In genomic region chr3:47161983-47162694, GRCh38 we compare ENCODE assay signal across 8 cellular contexts. TPM values are rescaled to one million over a fixed set of nuclear protein-coding genes. Genes with fewer than 3 reads are reported as not detected.
DNase-seq lines count a peak whose midpoint lies in the region; ATAC-seq and TF ChIP-seq lines count a peak whose summit lies in the region.

No MANE protein-coding gene starts in this region.

- H3K79me2 ChIP-seq in neural progenitor cell (ENCODE audit: low read depth), result peaks cover 94% of the 10 kb centered on the region

- POLR2A ChIA-PET in CD8-positive, alpha-beta T cell (lab: Charles Lee), result interaction anchor here (0.7 to 3.3 kb wide), 2 partner anchors 10 to 309 kb away, joined by 3 to 18 read pairs; no protein-coding TSS in a partner anchor

- no peaks in the 10 kb centered on the region for H3K9me3 Mint-ChIP-seq in CD8-positive, alpha-beta T cell
- peaks cover 2% of the 10 kb centered on the region for H3K9me3 Mint-ChIP-seq in neural progenitor cell

- no peak overlapping the region for H2AFZ ChIP-seq in neural progenitor cell (replicated peaks)

- DNase-seq in CD8-positive, alpha-beta T cell, result no peak
- DNase-seq in MV-4-11 (lab: John Stamatoyannopoulos, UW) (peak; percentile 61), neural progenitor cell (ENCODE audit: low spot score) (no peak), dedifferentiated amniotic fluid mesenchymal stem cell (ENCODE audit: extremely low spot score) (no peak), NCI-H1694 (lab: John Stamatoyannopoulos, UW) (no peak)
- DNase-seq in stimulated activated CD4-positive, alpha-beta T cell treated with anti-CD3 and anti-CD28 coated beads, Interleukin-4, amount 100 ng/mL, for 1 hour, result no peak

- H3K4me2 ChIP-seq in neural progenitor cell, result peak overlapping the region; percentile 93

- CTCF ChIA-PET in CD8-positive, alpha-beta T cell (lab: Charles Lee), result interaction anchor here (0.6 kb wide), 1 partner anchor 804 kb away, joined by 3 read pairs; no protein-coding TSS in a partner anchor

- H3K9me3 ChIP-seq in CD8-positive, alpha-beta T cell (ENCODE audit: low read length), result no peaks in the 10 kb centered on the region
- H3K9me3 ChIP-seq in ectodermal cell (ENCODE audit: control insufficient read depth, low read length) (no peaks in the 10 kb centered on the region), neural progenitor cell (ENCODE audit: low read depth) (no peaks in the 10 kb centered on the region)

- WGBS in ectodermal cell, 2 experiments, result 48 to 58% methylated on average over 3 of the region's 4 CpGs

- peaks cover 66% of the 10 kb centered on the region for H3K4me1 Mint-ChIP-seq in CD8-positive, alpha-beta T cell (ENCODE audit: low read depth)
- peaks cover 36% of the 10 kb centered on the region for H3K4me1 Mint-ChIP-seq in neural progenitor cell

- H3K4me1 ChIP-seq in CD8-positive, alpha-beta T cell (ENCODE audit: insufficient read depth, low read length), result peaks cover 62% of the 10 kb centered on the region
- H3K4me1 ChIP-seq in ectodermal cell (ENCODE audit: control insufficient read depth, insufficient read depth, low read length) (no peaks in the 10 kb centered on the region), neural progenitor cell (peaks cover 33% of the 10 kb centered on the region)

- ATAC-seq in CD8-positive, alpha-beta T cell, result no peak
- ATAC-seq in HG03159 (IDR thresholded peaks at IDR 0.05; ENCODE audit: unreplicated experiment), result no peak

- no peaks in the 10 kb centered on the region for H3K27me3 Mint-ChIP-seq in CD8-positive, alpha-beta T cell (ENCODE audit: low read depth)
- H3K27me3 Mint-ChIP-seq in neural progenitor cell (ENCODE audit: insufficient read depth, low read depth), result no peaks in the 10 kb centered on the region

- H3K36me3 ChIP-seq in CD8-positive, alpha-beta T cell (ENCODE audit: insufficient read depth, low read length), result no peaks in the 10 kb centered on the region
- H3K36me3 ChIP-seq in ectodermal cell (ENCODE audit: control insufficient read depth, insufficient read depth, low read length) (no peaks in the 10 kb centered on the region), neural progenitor cell (no peaks in the 10 kb centered on the region)

- H3K27ac Mint-ChIP-seq in CD8-positive, alpha-beta T cell, result peak overlapping the region; percentile 97
- peak overlapping the region; percentile 98 for H3K27ac Mint-ChIP-seq in neural progenitor cell

- intact Hi-C loops in CD8-positive, alpha-beta T cell (cut with DNase I, micrococcal nuclease), result loop anchor here (5.0 to 10.0 kb wide), 7 partner anchors 40 to 640 kb away; partner anchors contain the start of genes DHX30 (in 1 of the 2), SCAP (in 1 of the 2) and SMARCC1 (in 1 of the 2)

- peaks cover 28% of the 10 kb centered on the region for H3F3A ChIP-seq in neural progenitor cell (ENCODE audit: low read depth)

- H3K27me3 ChIP-seq in CD8-positive, alpha-beta T cell (ENCODE audit: insufficient read depth, low read length), result no peaks in the 10 kb centered on the region
- H3K27me3 ChIP-seq in ectodermal cell (ENCODE audit: control insufficient read depth, insufficient read depth, low read length, poor library complexity, severe bottlenecking) (no peaks in the 10 kb centered on the region), neural progenitor cell (no peaks in the 10 kb centered on the region)

- peak overlapping the region; percentile 95 for H3K9ac ChIP-seq in neural progenitor cell

- H3K4me3 Mint-ChIP-seq in CD8-positive, alpha-beta T cell, result peak overlapping the region; percentile 99
- H3K4me3 Mint-ChIP-seq in neural progenitor cell, result peak overlapping the region; percentile 99

- H3K27ac ChIP-seq in CD8-positive, alpha-beta T cell (ENCODE audit: low read depth, low read length), result no peak overlapping the region
- no peak overlapping the region for H3K27ac ChIP-seq in ectodermal cell (ENCODE audit: insufficient read depth, low read depth, low read length, poor library complexity, severe bottlenecking)
- peak overlapping the region; percentile 96 for H3K27ac ChIP-seq in neural progenitor cell

- H3K4me3 ChIP-seq in CD8-positive, alpha-beta T cell (ENCODE audit: low read depth, low read length), result peak overlapping the region; percentile 93
- H3K4me3 ChIP-seq in ectodermal cell (ENCODE audit: insufficient read depth, low read depth, low read length) (peak overlapping the region; percentile 92), neural progenitor cell (peak overlapping the region; percentile 97)

- peaks cover 17% of the 10 kb centered on the region for H3K36me3 Mint-ChIP-seq in CD8-positive, alpha-beta T cell
- H3K36me3 Mint-ChIP-seq in neural progenitor cell, result peaks cover 18% of the 10 kb centered on the region

- peaks cover 59% of the 10 kb centered on the region for H4K20me1 ChIP-seq in neural progenitor cell (ENCODE audit: low read depth)

- TF ChIP-seq CTCF in CD8-positive, alpha-beta T cell (IDR thresholded peaks at IDR 0.05), result no peak
- no peak for TF ChIP-seq CTCF in neural progenitor cell (IDR thresholded peaks at IDR 0.05)

RNA-seq across cellular contexts. Expression of gene SETD2, which starts 1.8 kb away (rescaled TPM):
- total RNA-seq in CD8-positive, alpha-beta T cell, result 100 to 1,000 TPM; 111 to 114 TPM
- polyA plus RNA-seq in ectodermal cell (2013, experiment 1 of 4), result 48.6 TPM
- 50.2 TPM for polyA plus RNA-seq in ectodermal cell (2013, experiment 2 of 4)
- 35.4 TPM for polyA plus RNA-seq in ectodermal cell (2013, experiment 3 of 4)
- polyA plus RNA-seq in ectodermal cell (2013, experiment 4 of 4), result 40.7 TPM
- 35.4 and 46.0 TPM in 2 replicates for total RNA-seq in neural progenitor cell (ENCODE audit: low replicate concordance)
